2 cellular contexts compared by ENCODE assay signal in genomic region chr2:26711457-26712155, GRCh38.
A peak's percentile ranks its signal among the peaks of the same experiment; 100 is the strongest.
TF ChIP-seq lines count a peak whose summit lies in the region.

No MANE protein-coding gene starts in this region.

TF ChIP-seq in HepG2, 621 proteins besides CTCF, POLR2A, EP300 and RAD21:
- TF ChIP-seq ZNF768 (CRISPR knock-in tag; IDR thresholded peaks at IDR 0.05) = peak; percentile 74; the same call in 1 of the 2 replicates
- no peak for TF ChIP-seq PRMT3 (CRISPR knock-in tag; IDR thresholded peaks at IDR 0.05; ENCODE audit: borderline replicate concordance, low read depth)

TF ChIP-seq in H1, 55 proteins besides CTCF, POLR2A, EP300 and RAD21:
- no peak for TF ChIP-seq ZNF274 (IDR thresholded peaks at IDR 0.05; ENCODE audit: borderline replicate concordance, extremely low read depth, low read length)
- TF ChIP-seq POLR2AphosphoS5 (IDR thresholded peaks at IDR 0.05; ENCODE audit: low read depth, low read length) = no peak
- no peak for TF ChIP-seq TBP (IDR thresholded peaks at IDR 0.05; ENCODE audit: low read depth, low read length)
- no peak for TF ChIP-seq MAX (IDR thresholded peaks at IDR 0.05)
- no peak for TF ChIP-seq POU5F1 (IDR thresholded peaks at IDR 0.05; ENCODE audit: low read depth, low read length)
- TF ChIP-seq RFX5 (IDR thresholded peaks at IDR 0.05; ENCODE audit: borderline replicate concordance, low read depth, low read length) = no peak
- TF ChIP-seq CHD2 (IDR thresholded peaks at IDR 0.05; ENCODE audit: low read length) = no peak
- TF ChIP-seq SIX5 (IDR thresholded peaks at IDR 0.05; ENCODE audit: low read depth, low read length) = no peak
- no peak for TF ChIP-seq SIRT6 (IDR thresholded peaks at IDR 0.05; ENCODE audit: low read length)
- TF ChIP-seq HDAC6 (IDR thresholded peaks at IDR 0.05; ENCODE audit: low read depth, low read length) = no peak
- TF ChIP-seq CHD7 (IDR thresholded peaks at IDR 0.05; ENCODE audit: insufficient replicate concordance, low read length) = no peak
- TF ChIP-seq SRF (IDR thresholded peaks at IDR 0.05; ENCODE audit: low read depth, low read length) = no peak
- no peak for TF ChIP-seq CTBP2 (IDR thresholded peaks at IDR 0.05; ENCODE audit: borderline replicate concordance, insufficient read depth, insufficient read length, low read length)
- no peak for TF ChIP-seq SP4 (IDR thresholded peaks at IDR 0.05; ENCODE audit: low read length)
- no peak for TF ChIP-seq SP2 (IDR thresholded peaks at IDR 0.05; ENCODE audit: low read length)
- TF ChIP-seq MAFK (IDR thresholded peaks at IDR 0.05; ENCODE audit: low read depth, low read length) = no peak
- no peak for TF ChIP-seq TAF1 (IDR thresholded peaks at IDR 0.05; ENCODE audit: low read depth, low read length)
- TF ChIP-seq NRF1 (IDR thresholded peaks at IDR 0.05; ENCODE audit: low read depth, low read length) = no peak
- no peak for TF ChIP-seq EGR1 (IDR thresholded peaks at IDR 0.05; ENCODE audit: borderline replicate concordance, low read depth, low read length)
TF ChIP-seq in H1: peak in this region for 0.
